In the genomic region with DNA sequence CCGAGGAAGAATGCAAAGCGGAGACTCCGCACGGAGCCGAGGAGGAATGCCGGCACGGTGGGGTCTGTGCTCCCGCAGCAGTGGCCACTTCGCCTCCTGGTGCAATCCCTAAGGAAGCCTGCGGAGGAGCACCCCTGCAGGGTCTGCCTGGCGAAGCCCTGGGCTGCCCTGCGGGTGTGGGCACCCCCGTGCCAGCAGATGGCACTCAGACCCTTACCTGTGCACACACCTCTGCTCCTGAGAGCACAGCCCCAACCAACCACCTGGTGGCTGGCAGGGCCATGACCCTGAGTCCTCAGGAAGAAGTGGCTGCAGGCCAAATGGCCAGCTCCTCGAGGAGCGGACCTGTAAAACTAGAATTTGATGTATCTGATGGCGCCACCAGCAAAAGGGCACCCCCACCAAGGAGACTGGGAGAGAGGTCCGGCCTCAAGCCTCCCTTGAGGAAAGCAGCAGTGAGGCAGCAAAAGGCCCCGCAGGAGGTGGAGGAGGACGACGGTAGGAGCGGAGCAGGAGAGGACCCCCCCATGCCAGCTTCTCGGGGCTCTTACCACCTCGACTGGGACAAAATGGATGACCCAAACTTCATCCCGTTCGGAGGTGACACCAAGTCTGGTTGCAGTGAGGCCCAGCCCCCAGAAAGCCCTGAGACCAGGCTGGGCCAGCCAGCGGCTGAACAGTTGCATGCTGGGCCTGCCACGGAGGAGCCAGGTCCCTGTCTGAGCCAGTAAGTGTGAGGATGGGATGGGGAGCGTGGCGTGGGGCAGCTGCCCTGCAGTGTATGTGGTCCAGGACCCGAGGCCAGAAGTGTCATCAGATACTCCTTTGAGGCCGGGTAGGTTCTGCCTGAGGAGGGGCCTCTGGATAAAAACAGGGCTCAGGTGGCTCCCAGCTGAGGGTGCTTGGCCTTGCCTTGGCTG, we compare ENCODE assay signal across 15 cellular contexts. TPM values are rescaled to one million over a fixed set of nuclear protein-coding genes. Genes with fewer than 3 reads are reported as not detected.
DNase-seq lines count a peak whose midpoint lies in the region; ATAC-seq, FAIRE-seq and TF ChIP-seq lines count a peak whose summit lies in the region.
"Had no signal": no experiment of that assay in that cellular context is flagged by ENCODE, and none has a peak within 500 bp of the region (broad histone marks: within the 10 kb centered on the region; RNA-seq: fewer than 3 reads in every experiment).

No MANE protein-coding gene starts in this region.

- no peak overlapping the region for H3K27ac Mint-ChIP-seq in activated CD8-positive, alpha-beta memory T cell treated with anti-CD3 and anti-CD28 coated beads, Interleukin-2, amount 10 ng/mL, durations not matched to agents 7 days and 5 days
- H3K27ac Mint-ChIP-seq: activated naive CD8-positive, alpha-beta T cell had no signal

- H3K9me3 ChIP-seq in kidney (ENCODE audit: control insufficient read depth in 1 of 2, low read length in 2 of 2) (no peaks in the 10 kb centered on the region), subcutaneous abdominal adipose tissue (ENCODE audit: control insufficient read depth in 5 of 5, low read length in 5 of 5) (no peaks in the 10 kb centered on the region)
- H3K9me3 ChIP-seq: tibial artery had no signal

- FAIRE-seq in kidney (lab: Jason Lieb, UNC), result no peak
- FAIRE-seq: GM12878 had no signal

- no peak overlapping the region for H3K4me3 ChIP-seq in astrocyte of the spinal cord (ENCODE audit: low read depth, low read length)
- peak overlapping the region in 1 of 2 donors; percentile 21 for H3K4me3 ChIP-seq in kidney (ENCODE audit: low read length in 2 of 2)
- H3K4me3 ChIP-seq in subcutaneous abdominal adipose tissue (ENCODE audit: low read depth in 1 of 5, low read length in 5 of 5), result peak overlapping the region in 3 of 5 donors; percentile 20 to 55 (median 47)
- H3K4me3 ChIP-seq: GM12878, tibial artery had no signal

- peak; percentile 38 for DNase-seq in activated CD8-positive, alpha-beta memory T cell treated with anti-CD3 and anti-CD28 coated beads, Interleukin-2, amount 10 ng/mL, durations not matched to agents 7 days and 5 days
- DNase-seq in activated CD8-positive, alpha-beta memory T cell treated with anti-CD3 and anti-CD28 coated beads, Interleukin-2, amount 50 U/mL, for 4 hours, result no peak
- DNase-seq in astrocyte of the spinal cord (ENCODE audit: low read depth, low spot score), result no peak
- DNase-seq in kidney, result peak; percentile 73
- DNase-seq in glomerular visceral epithelial cell (ENCODE audit: extremely low spot score), result no peak
- DNase-seq: activated CD4-positive, alpha-beta T cell treated with anti-CD3 and anti-CD28 coated beads, Interleukin-2, amount 50 U/mL, for 48 hours; DMS 273 treated with DMSO at 0.1 percent for 48 hours; effector CD8-positive, alpha-beta T cell; T-helper 1 cell had no signal

- no peak overlapping the region for H3K4me3 Mint-ChIP-seq in activated CD8-positive, alpha-beta memory T cell treated with anti-CD3 and anti-CD28 coated beads, Interleukin-2, amount 10 ng/mL, durations not matched to agents 7 days and 5 days

- no peaks in the 10 kb centered on the region for H3K27me3 ChIP-seq in subcutaneous abdominal adipose tissue (ENCODE audit: control insufficient read depth in 5 of 5, insufficient read depth in 4 of 5, low read length in 5 of 5)
- H3K27me3 ChIP-seq: tibial artery had no signal

- peak overlapping the region in 1 of 2 donors; percentile 19 for H3K9ac ChIP-seq in kidney (ENCODE audit: low read length in 2 of 2)
- H3K9ac ChIP-seq in subcutaneous abdominal adipose tissue (ENCODE audit: low read length in 5 of 5), result peak overlapping the region in 3 of 5 donors; percentile 6 to 58 (median 31)

- peaks cover 83% of the 10 kb centered on the region for H3K36me3 Mint-ChIP-seq in activated CD8-positive, alpha-beta memory T cell treated with anti-CD3 and anti-CD28 coated beads, Interleukin-2, amount 10 ng/mL, durations not matched to agents 7 days and 5 days

- intact Hi-C loops in kidney (cut with DNase I), result no loop called here

- no peaks in the 10 kb centered on the region for H3K9me3 Mint-ChIP-seq in activated CD8-positive, alpha-beta memory T cell treated with anti-CD3 and anti-CD28 coated beads, Interleukin-2, amount 10 ng/mL, durations not matched to agents 7 days and 5 days (ENCODE audit: low read depth)

- ATAC-seq in activated CD8-positive, alpha-beta memory T cell treated with anti-CD3 and anti-CD28 coated beads, Interleukin-2, amount 10 ng/mL, durations not matched to agents 7 days and 5 days, result no peak
- ATAC-seq in GM19463 (IDR thresholded peaks at IDR 0.05; ENCODE audit: unreplicated experiment), result no peak
- no peak for ATAC-seq in GM21619 (IDR thresholded peaks at IDR 0.05; ENCODE audit: unreplicated experiment)
- ATAC-seq: GM12878 had no signal

- CTCF ChIA-PET in activated CD8-positive, alpha-beta memory T cell treated with anti-CD3 and anti-CD28 coated beads, Interleukin-2, amount 10 ng/mL, durations not matched to agents 7 days and 5 days (lab: Charles Lee), result interaction anchor here (1.8 to 15.1 kb wide), 6 partner anchors 7 to 39 kb away, joined by 4 to 278 read pairs (median 10); a partner anchor contains a TSS

- in situ Hi-C loops in astrocyte of the spinal cord (cut with HindIII; ENCODE audit: low sequenced_read_pairs), result no loop called here

- H3K4me1 Mint-ChIP-seq in activated CD8-positive, alpha-beta memory T cell treated with anti-CD3 and anti-CD28 coated beads, Interleukin-2, amount 10 ng/mL, durations not matched to agents 7 days and 5 days, result peaks cover 69% of the 10 kb centered on the region

- peak overlapping the region; percentile 1 to 63 for H3K27ac ChIP-seq in kidney (ENCODE audit: low read depth in 2 of 2, low read length in 2 of 2)
- peak overlapping the region; percentile 61 for H3K27ac ChIP-seq in subcutaneous abdominal adipose tissue (ENCODE audit: low read depth, low read length)
- H3K27ac ChIP-seq: tibial artery had no signal

- peaks cover 0 to 3% of the 10 kb centered on the region in 2 donors for H3K4me1 ChIP-seq in kidney (ENCODE audit: control insufficient read depth in 1 of 2, insufficient read depth in 1 of 2, low read depth in 1 of 2, low read length in 2 of 2)
- peaks cover 0 to 49% (median 36%) of the 10 kb centered on the region in 5 donors for H3K4me1 ChIP-seq in subcutaneous abdominal adipose tissue (ENCODE audit: control insufficient read depth in 5 of 5, insufficient read depth in 5 of 5, low read length in 5 of 5)

- H3K27me3 Mint-ChIP-seq in activated CD8-positive, alpha-beta memory T cell treated with anti-CD3 and anti-CD28 coated beads, Interleukin-2, amount 10 ng/mL, durations not matched to agents 7 days and 5 days, result no peaks in the 10 kb centered on the region
- H3K27me3 Mint-ChIP-seq: activated naive CD8-positive, alpha-beta T cell had no signal

- TF ChIP-seq CTCF in astrocyte of the spinal cord (IDR thresholded peaks at IDR 0.05; ENCODE audit: low read depth, low read length) (peak; percentile 18), kidney (IDR thresholded peaks at IDR 0.05; ENCODE audit: borderline replicate concordance, extremely low read depth, insufficient read depth) (no peak)

- H3K36me3 ChIP-seq in kidney (ENCODE audit: control insufficient read depth in 1 of 2, insufficient read depth in 2 of 2, low read length in 2 of 2), result no peaks in the 10 kb centered on the region
- H3K36me3 ChIP-seq in subcutaneous abdominal adipose tissue (ENCODE audit: control insufficient read depth in 5 of 5, insufficient read depth in 5 of 5, low read length in 5 of 5), result peaks cover 5 to 44% (median 28%) of the 10 kb centered on the region in 5 donors

RNA-seq across cellular contexts. Expression of a gene that starts 7.0 kb away (rescaled TPM):
- 100 to 1,000 TPM; 246 to 315 TPM for total RNA-seq in activated CD8-positive, alpha-beta memory T cell treated with anti-CD3 and anti-CD28 coated beads, Interleukin-2, amount 10 ng/mL, durations not matched to agents 7 days and 5 days
- total RNA-seq in kidney, result 12.2 TPM
- 4.9 TPM for polyA plus RNA-seq in kidney (ENCODE audit: insufficient read depth, low read depth, low replicate concordance)

RNA-seq across cellular contexts. Expression of a gene that starts 7.2 kb away (rescaled TPM):
- total RNA-seq in activated CD8-positive, alpha-beta memory T cell treated with anti-CD3 and anti-CD28 coated beads, Interleukin-2, amount 10 ng/mL, durations not matched to agents 7 days and 5 days, result 10 to 100 TPM; 22.5 to 24.7 TPM
- total RNA-seq in kidney, result 48.2 TPM
- 60.0 TPM for polyA plus RNA-seq in kidney (ENCODE audit: insufficient read depth, low read depth, low replicate concordance)

RNA-seq across cellular contexts. Expression of a gene that starts 16.2 kb away (rescaled TPM):
- total RNA-seq in activated CD8-positive, alpha-beta memory T cell treated with anti-CD3 and anti-CD28 coated beads, Interleukin-2, amount 10 ng/mL, durations not matched to agents 7 days and 5 days, result 100 to 1,000 TPM; 133 to 137 TPM
- total RNA-seq in kidney, result 30.7 TPM
- 42.8 TPM for polyA plus RNA-seq in kidney (ENCODE audit: insufficient read depth, low read depth, low replicate concordance)

RNA-seq across cellular contexts. Expression of a gene that starts 44.2 kb away (rescaled TPM):
- total RNA-seq in activated CD8-positive, alpha-beta memory T cell treated with anti-CD3 and anti-CD28 coated beads, Interleukin-2, amount 10 ng/mL, durations not matched to agents 7 days and 5 days, result 1 to 10 TPM in 1 of 2 experiments, under 1 TPM in 1; 0.23 to 1.6 TPM
- total RNA-seq in kidney, result 2.9 TPM
- polyA plus RNA-seq in kidney (ENCODE audit: insufficient read depth, low read depth, low replicate concordance), result 1.2 TPM

Comparison
In these comparisons a context has a peak if more than half of its experiments do, and no peak if none do; other contexts are left out.
1. DNase-seq: peak in activated CD8-positive, alpha-beta memory T cell treated with anti-CD3 and anti-CD28 coated beads, Interleukin-2, amount 10 ng/mL, durations not matched to agents 7 days and 5 days (single experiment) and kidney (single experiment); none in activated CD8-positive, alpha-beta memory T cell treated with anti-CD3 and anti-CD28 coated beads, Interleukin-2, amount 50 U/mL, for 4 hours (single experiment), astrocyte of the spinal cord (single experiment) and glomerular visceral epithelial cell (single experiment).
2. RNA of a gene that starts 7.0 kb away (total RNA-seq): 246 to 315 TPM in activated CD8-positive, alpha-beta memory T cell treated with anti-CD3 and anti-CD28 coated beads, Interleukin-2, amount 10 ng/mL, durations not matched to agents 7 days and 5 days; 12.2 TPM in kidney (single experiment); every median in the first group is over 10 times any median in the second.